8 cellular contexts compared by ENCODE assay signal in genomic region chr6:43171284-43172126, GRCh38. TPM values are rescaled to one million over a fixed set of nuclear protein-coding genes. Genes with fewer than 3 reads are reported as not detected.
DNase-seq lines count a peak whose midpoint lies in the region; ATAC-seq, FAIRE-seq and TF ChIP-seq lines count a peak whose summit lies in the region.

No MANE protein-coding gene starts in this region.

- peak; percentile 60 for TF ChIP-seq CTCF in bronchial epithelial cell (IDR thresholded peaks at IDR 0.05; ENCODE audit: insufficient read depth, low read length, severe bottlenecking)
- TF ChIP-seq CTCF in lower lobe of right lung (IDR thresholded peaks at IDR 0.05), result peak; percentile 64

- peak; percentile 31 for ATAC-seq in HG02840 (IDR thresholded peaks at IDR 0.05; ENCODE audit: low FRiP score, unreplicated experiment)
- ATAC-seq in lower lobe of right lung, result no peak

- no peak for FAIRE-seq in bronchial epithelial cell (lab: Jason Lieb, UNC)

- H3K4me1 ChIP-seq in SJSA1 (replicated peaks), result peaks cover 31% of the 10 kb centered on the region
- H3K4me1 ChIP-seq in lower lobe of right lung, result peaks cover 39% of the 10 kb centered on the region

- DNase-seq in NK-92 treated with Interleukin-12 subunit alpha and Interleukin-12 subunit beta, amount 100 ng/mL, for 24 hours (lab: John Stamatoyannopoulos, UW), result peak; percentile 59
- no peak for DNase-seq in NK-92 (lab: John Stamatoyannopoulos, UW; ENCODE audit: unreplicated experiment)
- peak in 1 of 2 experiments; percentile 29 for DNase-seq in SJSA1 (ENCODE audit: low read depth in 1 of 2, low spot score in 2 of 2)
- DNase-seq in bronchial epithelial cell (ENCODE audit: low read depth), result no peak
- DNase-seq in lower lobe of right lung, result no peak
- DNase-seq in SKM-1 (lab: John Stamatoyannopoulos, UW; ENCODE audit: unreplicated experiment), result no peak

- H3K27me3 ChIP-seq in SJSA1 (replicated peaks) (no peaks in the 10 kb centered on the region), bronchial epithelial cell (ENCODE audit: control insufficient read depth, insufficient read depth, low read length) (no peaks in the 10 kb centered on the region), lower lobe of right lung (ENCODE audit: low read depth) (no peaks in the 10 kb centered on the region)

- H3K36me3 ChIP-seq in SJSA1 (peaks cover 37% of the 10 kb centered on the region), bronchial epithelial cell (ENCODE audit: control insufficient read depth, insufficient read depth, low read length) (peaks cover 11% of the 10 kb centered on the region), lower lobe of right lung (peaks cover 15% of the 10 kb centered on the region)

- H3K4me3 ChIP-seq in SJSA1 (peak overlapping the region; percentile 96), bronchial epithelial cell (ENCODE audit: low read depth, low read length) (peak overlapping the region; percentile 86), lower lobe of right lung (peak overlapping the region; percentile 95)

- intact Hi-C loops in lower lobe of right lung (cut with DNase I), result no loop called here

- peak overlapping the region; percentile 62 for H3K27ac ChIP-seq in SJSA1
- H3K27ac ChIP-seq in lower lobe of right lung, result peak overlapping the region; percentile 93
- peak overlapping the region; percentile 75 for H3K27ac ChIP-seq in temporal lobe (ENCODE audit: low read depth, low read length)

- H3K9me3 ChIP-seq in SJSA1 (replicated peaks), result no peaks in the 10 kb centered on the region
- H3K9me3 ChIP-seq in lower lobe of right lung, result no peaks in the 10 kb centered on the region

RNA-seq across cellular contexts. Expression of gene SRF, which starts 0.4 kb away (rescaled TPM):
- 37.8 and 47.8 TPM in 2 replicates for total RNA-seq in SJSA1 (2014; rRNA removed; shearing (Covaris generic))
- total RNA-seq in bronchial epithelial cell (10.8 and 20.1 TPM in 2 replicates), lower lobe of right lung (29.2 TPM), temporal lobe (7.6 TPM)

RNA-seq across cellular contexts. Expression of gene CUL9, which starts 10.5 kb away (rescaled TPM):
- total RNA-seq in SJSA1 (2014; rRNA removed; shearing (Covaris generic)), result 8.3 and 15.7 TPM in 2 replicates
- total RNA-seq in bronchial epithelial cell, result 29.0 and 36.4 TPM in 2 replicates
- total RNA-seq in lower lobe of right lung, result 41.8 TPM
- 23.4 TPM for total RNA-seq in temporal lobe

RNA-seq across cellular contexts. Expression of gene DNPH1, which starts 57.8 kb away (rescaled TPM):
- 35.7 and 71.5 TPM in 2 replicates for total RNA-seq in SJSA1 (2014; rRNA removed; shearing (Covaris generic))
- total RNA-seq in bronchial epithelial cell (59.8 and 75.4 TPM in 2 replicates), lower lobe of right lung (24.0 TPM), temporal lobe (12.8 TPM)
